In genomic region chr5:8857051-8857450, GRCh38 we compare ENCODE assay signal across 1 cellular context.
TF ChIP-seq lines count a peak whose summit lies in the region.

No MANE protein-coding gene starts in this region.

TF ChIP-seq in SK-N-SH treated with all-trans-retinoic acid at 6 μM for 48 hours, 23 proteins besides CTCF, POLR2A, EP300 and RAD21 (continued from another document):
- TF ChIP-seq, protein P1, sequence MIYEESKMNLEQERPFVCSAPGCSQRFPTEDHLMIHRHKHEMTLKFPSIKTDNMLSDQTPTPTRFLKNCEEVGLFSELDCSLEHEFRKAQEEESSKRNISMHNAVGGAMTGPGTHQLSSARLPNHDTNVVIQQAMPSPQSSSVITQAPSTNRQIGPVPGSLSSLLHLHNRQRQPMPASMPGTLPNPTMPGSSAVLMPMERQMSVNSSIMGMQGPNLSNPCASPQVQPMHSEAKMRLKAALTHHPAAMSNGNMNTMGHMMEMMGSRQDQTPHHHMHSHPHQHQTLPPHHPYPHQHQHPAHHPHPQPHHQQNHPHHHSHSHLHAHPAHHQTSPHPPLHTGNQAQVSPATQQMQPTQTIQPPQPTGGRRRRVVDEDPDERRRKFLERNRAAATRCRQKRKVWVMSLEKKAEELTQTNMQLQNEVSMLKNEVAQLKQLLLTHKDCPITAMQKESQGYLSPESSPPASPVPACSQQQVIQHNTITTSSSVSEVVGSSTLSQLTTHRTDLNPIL (CRISPR knock-in tag; IDR thresholded peaks at IDR 0.05; ENCODE audit: low read depth) = no peak
- TF ChIP-seq OSR1 (CRISPR knock-in tag; IDR thresholded peaks at IDR 0.05) (no peak), TOX (CRISPR knock-in tag; IDR thresholded peaks at IDR 0.05; ENCODE audit: borderline replicate concordance) (no peak)
